19 cellular contexts compared by ENCODE assay signal in the genomic region with DNA sequence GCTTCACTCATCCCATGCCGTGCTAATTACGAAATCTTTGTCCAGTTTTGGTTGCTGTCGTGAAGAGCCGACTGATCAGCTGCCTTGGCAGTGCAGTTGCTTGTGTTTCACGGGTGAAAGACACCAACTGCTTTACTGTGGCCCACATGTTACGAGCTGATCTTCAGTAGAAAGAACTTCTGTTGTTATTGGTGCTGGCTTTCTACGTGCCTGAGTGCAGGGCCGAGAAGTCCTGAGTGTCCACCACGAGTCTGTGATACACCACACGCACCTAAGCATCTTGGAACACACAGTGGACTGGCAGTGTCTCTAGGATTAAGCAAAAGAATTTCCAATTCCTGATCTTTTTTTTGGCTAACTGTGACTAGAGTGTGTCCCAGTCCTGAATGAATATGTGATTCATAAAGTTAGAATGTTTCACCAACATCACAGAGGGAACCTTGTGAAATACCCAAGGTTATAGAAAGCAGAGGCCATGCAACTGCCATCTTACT.
A peak's percentile ranks its signal among the peaks of the same experiment; 100 is the strongest.
DNase-seq lines count a peak whose midpoint lies in the region; ATAC-seq, FAIRE-seq and TF ChIP-seq lines count a peak whose summit lies in the region.
"Had no signal": no experiment of that assay in that cellular context is flagged by ENCODE, and none has a peak within 500 bp of the region (broad histone marks: within the 10 kb centered on the region; RNA-seq: fewer than 3 reads in every experiment).

No MANE protein-coding gene starts in this region.

- H4K20me1 ChIP-seq in GM23248 (ENCODE audit: insufficient read depth) = no peaks in the 10 kb centered on the region
- H4K20me1 ChIP-seq in astrocyte (ENCODE audit: insufficient read depth, low read length) = peaks cover 3% of the 10 kb centered on the region
- H4K20me1 ChIP-seq: BLaER1 had no signal

- FAIRE-seq in astrocyte (lab: Jason Lieb, UNC) = peak; percentile 45

- no peaks in the 10 kb centered on the region for H3K9me2 ChIP-seq in GM23248 (ENCODE audit: insufficient read depth)

- H3K4me2 ChIP-seq in GM23248 (ENCODE audit: unreplicated experiment) = peak overlapping the region; percentile 72
- H3K4me2 ChIP-seq in astrocyte (ENCODE audit: low read length) = no peak overlapping the region
- H3K4me2 ChIP-seq: BLaER1 had no signal

- TF ChIP-seq CTCF in astrocyte (IDR thresholded peaks at IDR 0.05; ENCODE audit: insufficient read depth, low read depth, low read length) = no peak

- DNase-seq in GM23248 = peak; percentile 81
- peak; percentile 23 for DNase-seq in astrocyte (ENCODE audit: low read depth)
- peak; percentile 72 for DNase-seq in globus pallidus (ENCODE audit: low spot score)
- DNase-seq in activated naive CD8-positive, alpha-beta T cell treated with anti-CD3 and anti-CD28 coated beads, Interleukin-2, amount 50 U/mL, for 24 hours = no peak
- DNase-seq in activated T-cell treated with anti-CD3 and anti-CD28 coated beads, Interleukin-2, amount 50 U/mL, for 72 hours = no peak
- DNase-seq in activated CD4-positive, alpha-beta T cell treated with anti-CD3 and anti-CD28 coated beads, Interleukin-2, amount 50 U/mL, for 1 hour = no peak
- DNase-seq: activated CD4-positive, alpha-beta T cell treated with anti-CD3 and anti-CD28 coated beads for 4 hours; activated naive CD8-positive, alpha-beta T cell treated with anti-CD3 and anti-CD28 coated beads, Interleukin-2, amount 10 ng/mL, durations not matched to agents 7 days and 5 days; activated T-cell treated with anti-CD3 and anti-CD28 coated beads, Interleukin-2, amount 50 U/mL, for 24 hours; colonic mucosa; NCI-H1092; SHP77; stimulated activated CD4-positive, alpha-beta T cell treated with anti-CD3 and anti-CD28 coated beads, Interleukin-12 subunit alpha, Interleukin-12 subunit beta, amount 100 ng/mL, for 4 hours; stomach had no signal

- peaks cover 4% of the 10 kb centered on the region for H3K4me1 Mint-ChIP-seq in astrocyte (ENCODE audit: low read depth, unreplicated experiment)
- H3K4me1 Mint-ChIP-seq in activated naive CD8-positive, alpha-beta T cell treated with anti-CD3 and anti-CD28 coated beads, Interleukin-2, amount 50 U/mL, for 24 hours = no peaks in the 10 kb centered on the region
- no peaks in the 10 kb centered on the region for H3K4me1 Mint-ChIP-seq in activated T-cell treated with anti-CD3 and anti-CD28 coated beads, Interleukin-2, amount 50 U/mL, for 72 hours (ENCODE audit: low read depth)

- H3K4me1 ChIP-seq in GM23248 (ENCODE audit: insufficient read depth) (peaks cover 12% of the 10 kb centered on the region; the same call in 1 of the 2 replicates), astrocyte (ENCODE audit: insufficient read depth, low read length) (no peaks in the 10 kb centered on the region), subcutaneous abdominal adipose tissue (ENCODE audit: control insufficient read depth in 5 of 5, insufficient read depth in 5 of 5, low read length in 5 of 5) (peaks cover 0 to 8% (median 6%) of the 10 kb centered on the region in 5 donors)
- H3K4me1 ChIP-seq: BLaER1, colonic mucosa had no signal

- H3K27me3 Mint-ChIP-seq in astrocyte (ENCODE audit: low read depth, unreplicated experiment) = no peaks in the 10 kb centered on the region
- no peaks in the 10 kb centered on the region for H3K27me3 Mint-ChIP-seq in activated naive CD8-positive, alpha-beta T cell treated with anti-CD3 and anti-CD28 coated beads, Interleukin-2, amount 50 U/mL, for 24 hours
- H3K27me3 Mint-ChIP-seq in activated T-cell treated with anti-CD3 and anti-CD28 coated beads, Interleukin-2, amount 50 U/mL, for 72 hours (ENCODE audit: low read depth) = no peaks in the 10 kb centered on the region
- H3K27me3 Mint-ChIP-seq: activated naive CD8-positive, alpha-beta T cell treated with anti-CD3 and anti-CD28 coated beads, Interleukin-2, amount 10 ng/mL, durations not matched to agents 7 days and 5 days; activated T-cell treated with anti-CD3 and anti-CD28 coated beads, Interleukin-2, amount 50 U/mL, for 24 hours had no signal

- in situ Hi-C loops in GM23248 (cut with MboI) = no loop called here

- H3K4me3 ChIP-seq in GM23248 = peak overlapping the region; percentile 55
- H3K4me3 ChIP-seq in astrocyte (ENCODE audit: insufficient read depth, low read depth, low read length) = no peak overlapping the region
- no peak overlapping the region for H3K4me3 ChIP-seq in subcutaneous abdominal adipose tissue (ENCODE audit: low read depth in 1 of 5, low read length in 5 of 5)
- H3K4me3 ChIP-seq: BLaER1, colonic mucosa, stomach had no signal

- H2AFZ ChIP-seq in GM23248 = peak overlapping the region; percentile 82
- no peak overlapping the region for H2AFZ ChIP-seq in astrocyte (ENCODE audit: low read depth, low read length)

- H3K9me3 ChIP-seq in GM23248 (ENCODE audit: low read depth) = no peaks in the 10 kb centered on the region
- H3K9me3 ChIP-seq in astrocyte (ENCODE audit: insufficient read depth, low read depth, low read length) = peaks cover 6% of the 10 kb centered on the region
- H3K9me3 ChIP-seq in subcutaneous abdominal adipose tissue (ENCODE audit: control insufficient read depth in 5 of 5, low read length in 5 of 5) = peaks cover 0 to 8% (median 5%) of the 10 kb centered on the region in 5 donors
- H3K9me3 ChIP-seq: colonic mucosa had no signal

- peaks cover 18% of the 10 kb centered on the region for H3K9me3 Mint-ChIP-seq in astrocyte (ENCODE audit: unreplicated experiment)
- no peaks in the 10 kb centered on the region for H3K9me3 Mint-ChIP-seq in activated naive CD8-positive, alpha-beta T cell treated with anti-CD3 and anti-CD28 coated beads, Interleukin-2, amount 50 U/mL, for 24 hours
- no peaks in the 10 kb centered on the region for H3K9me3 Mint-ChIP-seq in activated T-cell treated with anti-CD3 and anti-CD28 coated beads, Interleukin-2, amount 50 U/mL, for 72 hours
- H3K9me3 Mint-ChIP-seq: activated T-cell treated with anti-CD3 and anti-CD28 coated beads, Interleukin-2, amount 50 U/mL, for 24 hours; T-helper 1 cell treated with Interleukin-12 subunit alpha and Interleukin-12 subunit beta and Interleukin-4 antibody, amounts not matched to agents 30 μg/mL and 1 μg/mL, for 36 hours had no signal

- peak overlapping the region; percentile 81 for H3K27ac ChIP-seq in GM23248
- no peak overlapping the region for H3K27ac ChIP-seq in astrocyte (ENCODE audit: low read depth, low read length)
- peak overlapping the region; percentile 63 for H3K27ac ChIP-seq in subcutaneous abdominal adipose tissue (ENCODE audit: low read depth, low read length)
- H3K27ac ChIP-seq: BLaER1, colonic mucosa, stomach had no signal

- H3K4me3 Mint-ChIP-seq in astrocyte (ENCODE audit: unreplicated experiment) = no peak overlapping the region
- no peak overlapping the region for H3K4me3 Mint-ChIP-seq in activated naive CD8-positive, alpha-beta T cell treated with anti-CD3 and anti-CD28 coated beads, Interleukin-2, amount 50 U/mL, for 24 hours
- H3K4me3 Mint-ChIP-seq in activated T-cell treated with anti-CD3 and anti-CD28 coated beads, Interleukin-2, amount 50 U/mL, for 72 hours = no peak overlapping the region
- H3K4me3 Mint-ChIP-seq: activated naive CD8-positive, alpha-beta T cell treated with anti-CD3 and anti-CD28 coated beads, Interleukin-2, amount 10 ng/mL, durations not matched to agents 7 days and 5 days; activated T-cell treated with anti-CD3 and anti-CD28 coated beads, Interleukin-2, amount 50 U/mL, for 24 hours; T-helper 1 cell treated with Interleukin-12 subunit alpha and Interleukin-12 subunit beta and Interleukin-4 antibody, amounts not matched to agents 30 μg/mL and 1 μg/mL, for 36 hours had no signal

- no peak for ATAC-seq in activated CD4-positive, CD25-positive, alpha-beta regulatory T cell treated with anti-CD3 and anti-CD28 coated beads, Interleukin-2, amount 50 U/mL, for 24 hours
- ATAC-seq in activated naive CD8-positive, alpha-beta T cell treated with anti-CD3 and anti-CD28 coated beads, Interleukin-2, amount 50 U/mL, for 24 hours = no peak
- ATAC-seq in activated T-cell treated with anti-CD3 and anti-CD28 coated beads, Interleukin-2, amount 50 U/mL, for 72 hours (replicated peaks in 1 of 2) = no peak
- ATAC-seq: left lobe of liver had no signal

- H3K27ac Mint-ChIP-seq in astrocyte (ENCODE audit: unreplicated experiment) = no peak overlapping the region
- H3K27ac Mint-ChIP-seq in activated naive CD8-positive, alpha-beta T cell treated with anti-CD3 and anti-CD28 coated beads, Interleukin-2, amount 50 U/mL, for 24 hours = no peak overlapping the region
- H3K27ac Mint-ChIP-seq in activated T-cell treated with anti-CD3 and anti-CD28 coated beads, Interleukin-2, amount 50 U/mL, for 72 hours = no peak overlapping the region
- H3K27ac Mint-ChIP-seq: activated naive CD8-positive, alpha-beta T cell treated with anti-CD3 and anti-CD28 coated beads, Interleukin-2, amount 10 ng/mL, durations not matched to agents 7 days and 5 days; activated T-cell treated with anti-CD3 and anti-CD28 coated beads, Interleukin-2, amount 50 U/mL, for 24 hours; T-helper 1 cell treated with Interleukin-12 subunit alpha and Interleukin-12 subunit beta and Interleukin-4 antibody, amounts not matched to agents 30 μg/mL and 1 μg/mL, for 36 hours had no signal

- peaks cover 24% of the 10 kb centered on the region for H3K36me3 Mint-ChIP-seq in astrocyte (ENCODE audit: low read depth, unreplicated experiment)
- peaks cover 23% of the 10 kb centered on the region for H3K36me3 Mint-ChIP-seq in activated naive CD8-positive, alpha-beta T cell treated with anti-CD3 and anti-CD28 coated beads, Interleukin-2, amount 50 U/mL, for 24 hours (ENCODE audit: low read depth)
- H3K36me3 Mint-ChIP-seq in activated T-cell treated with anti-CD3 and anti-CD28 coated beads, Interleukin-2, amount 50 U/mL, for 72 hours (ENCODE audit: insufficient read depth in 2 of 2) = peaks cover 4 to 10% of the 10 kb centered on the region in 2 donors

- H3K27me3 ChIP-seq in GM23248 (replicated peaks; ENCODE audit: insufficient read depth) (no peaks in the 10 kb centered on the region), astrocyte (ENCODE audit: insufficient read depth, low read length) (no peaks in the 10 kb centered on the region), subcutaneous abdominal adipose tissue (ENCODE audit: control insufficient read depth in 5 of 5, insufficient read depth in 4 of 5, low read length in 5 of 5) (no peaks in the 10 kb centered on the region)
- H3K27me3 ChIP-seq: BLaER1, colonic mucosa, stomach had no signal

- 13 to 14% methylated on average over 10 of the region's 10 CpGs for WGBS in GM23248 (ENCODE audit: low coverage in 1 of 2, low lambda C conversion rate in 2 of 2, missing lambda C conversion rate in 2 of 2), 2 experiments

- H3K36me3 ChIP-seq in GM23248 (ENCODE audit: low read depth) (peaks cover 11% of the 10 kb centered on the region; the same call in 1 of the 2 replicates), astrocyte (ENCODE audit: insufficient read depth, low read length) (no peaks in the 10 kb centered on the region), subcutaneous abdominal adipose tissue (ENCODE audit: control insufficient read depth in 5 of 5, insufficient read depth in 5 of 5, low read length in 5 of 5) (peaks cover 6 to 27% (median 11%) of the 10 kb centered on the region in 5 donors)
- H3K36me3 ChIP-seq: colonic mucosa had no signal

- H3K79me2 ChIP-seq in GM23248 (ENCODE audit: insufficient read depth) (no peaks in the 10 kb centered on the region), astrocyte (ENCODE audit: insufficient read depth, low read length) (no peaks in the 10 kb centered on the region)

- H3K9ac ChIP-seq in GM23248 (peak overlapping the region; percentile 65), astrocyte (ENCODE audit: low read length) (no peak overlapping the region), subcutaneous abdominal adipose tissue (ENCODE audit: low read length in 5 of 5) (no peak overlapping the region)
- H3K9ac ChIP-seq: BLaER1 had no signal

- peaks cover 13% of the 10 kb centered on the region for H3F3A ChIP-seq in GM23248 (ENCODE audit: insufficient read depth)

Comparison
In these comparisons a context has a peak if more than half of its experiments do, and no peak if none do; other contexts are left out.
1. DNase-seq: peak in GM23248 (single experiment), astrocyte (single experiment) and globus pallidus (single experiment); none in activated naive CD8-positive, alpha-beta T cell treated with anti-CD3 and anti-CD28 coated beads, Interleukin-2, amount 50 U/mL, for 24 hours (single experiment), activated T-cell treated with anti-CD3 and anti-CD28 coated beads, Interleukin-2, amount 50 U/mL, for 72 hours (0 of 2) and activated CD4-positive, alpha-beta T cell treated with anti-CD3 and anti-CD28 coated beads, Interleukin-2, amount 50 U/mL, for 1 hour (single experiment).